1 cellular context compared by ENCODE assay signal in genomic region chr17:57888311-57889216, GRCh38.
TF ChIP-seq lines count a peak whose summit lies in the region.

No MANE protein-coding gene starts in this region.

TF ChIP-seq in GM23338, 12 proteins besides CTCF, POLR2A, EP300 and RAD21 (continued from another document):
- TF ChIP-seq, protein P1, sequence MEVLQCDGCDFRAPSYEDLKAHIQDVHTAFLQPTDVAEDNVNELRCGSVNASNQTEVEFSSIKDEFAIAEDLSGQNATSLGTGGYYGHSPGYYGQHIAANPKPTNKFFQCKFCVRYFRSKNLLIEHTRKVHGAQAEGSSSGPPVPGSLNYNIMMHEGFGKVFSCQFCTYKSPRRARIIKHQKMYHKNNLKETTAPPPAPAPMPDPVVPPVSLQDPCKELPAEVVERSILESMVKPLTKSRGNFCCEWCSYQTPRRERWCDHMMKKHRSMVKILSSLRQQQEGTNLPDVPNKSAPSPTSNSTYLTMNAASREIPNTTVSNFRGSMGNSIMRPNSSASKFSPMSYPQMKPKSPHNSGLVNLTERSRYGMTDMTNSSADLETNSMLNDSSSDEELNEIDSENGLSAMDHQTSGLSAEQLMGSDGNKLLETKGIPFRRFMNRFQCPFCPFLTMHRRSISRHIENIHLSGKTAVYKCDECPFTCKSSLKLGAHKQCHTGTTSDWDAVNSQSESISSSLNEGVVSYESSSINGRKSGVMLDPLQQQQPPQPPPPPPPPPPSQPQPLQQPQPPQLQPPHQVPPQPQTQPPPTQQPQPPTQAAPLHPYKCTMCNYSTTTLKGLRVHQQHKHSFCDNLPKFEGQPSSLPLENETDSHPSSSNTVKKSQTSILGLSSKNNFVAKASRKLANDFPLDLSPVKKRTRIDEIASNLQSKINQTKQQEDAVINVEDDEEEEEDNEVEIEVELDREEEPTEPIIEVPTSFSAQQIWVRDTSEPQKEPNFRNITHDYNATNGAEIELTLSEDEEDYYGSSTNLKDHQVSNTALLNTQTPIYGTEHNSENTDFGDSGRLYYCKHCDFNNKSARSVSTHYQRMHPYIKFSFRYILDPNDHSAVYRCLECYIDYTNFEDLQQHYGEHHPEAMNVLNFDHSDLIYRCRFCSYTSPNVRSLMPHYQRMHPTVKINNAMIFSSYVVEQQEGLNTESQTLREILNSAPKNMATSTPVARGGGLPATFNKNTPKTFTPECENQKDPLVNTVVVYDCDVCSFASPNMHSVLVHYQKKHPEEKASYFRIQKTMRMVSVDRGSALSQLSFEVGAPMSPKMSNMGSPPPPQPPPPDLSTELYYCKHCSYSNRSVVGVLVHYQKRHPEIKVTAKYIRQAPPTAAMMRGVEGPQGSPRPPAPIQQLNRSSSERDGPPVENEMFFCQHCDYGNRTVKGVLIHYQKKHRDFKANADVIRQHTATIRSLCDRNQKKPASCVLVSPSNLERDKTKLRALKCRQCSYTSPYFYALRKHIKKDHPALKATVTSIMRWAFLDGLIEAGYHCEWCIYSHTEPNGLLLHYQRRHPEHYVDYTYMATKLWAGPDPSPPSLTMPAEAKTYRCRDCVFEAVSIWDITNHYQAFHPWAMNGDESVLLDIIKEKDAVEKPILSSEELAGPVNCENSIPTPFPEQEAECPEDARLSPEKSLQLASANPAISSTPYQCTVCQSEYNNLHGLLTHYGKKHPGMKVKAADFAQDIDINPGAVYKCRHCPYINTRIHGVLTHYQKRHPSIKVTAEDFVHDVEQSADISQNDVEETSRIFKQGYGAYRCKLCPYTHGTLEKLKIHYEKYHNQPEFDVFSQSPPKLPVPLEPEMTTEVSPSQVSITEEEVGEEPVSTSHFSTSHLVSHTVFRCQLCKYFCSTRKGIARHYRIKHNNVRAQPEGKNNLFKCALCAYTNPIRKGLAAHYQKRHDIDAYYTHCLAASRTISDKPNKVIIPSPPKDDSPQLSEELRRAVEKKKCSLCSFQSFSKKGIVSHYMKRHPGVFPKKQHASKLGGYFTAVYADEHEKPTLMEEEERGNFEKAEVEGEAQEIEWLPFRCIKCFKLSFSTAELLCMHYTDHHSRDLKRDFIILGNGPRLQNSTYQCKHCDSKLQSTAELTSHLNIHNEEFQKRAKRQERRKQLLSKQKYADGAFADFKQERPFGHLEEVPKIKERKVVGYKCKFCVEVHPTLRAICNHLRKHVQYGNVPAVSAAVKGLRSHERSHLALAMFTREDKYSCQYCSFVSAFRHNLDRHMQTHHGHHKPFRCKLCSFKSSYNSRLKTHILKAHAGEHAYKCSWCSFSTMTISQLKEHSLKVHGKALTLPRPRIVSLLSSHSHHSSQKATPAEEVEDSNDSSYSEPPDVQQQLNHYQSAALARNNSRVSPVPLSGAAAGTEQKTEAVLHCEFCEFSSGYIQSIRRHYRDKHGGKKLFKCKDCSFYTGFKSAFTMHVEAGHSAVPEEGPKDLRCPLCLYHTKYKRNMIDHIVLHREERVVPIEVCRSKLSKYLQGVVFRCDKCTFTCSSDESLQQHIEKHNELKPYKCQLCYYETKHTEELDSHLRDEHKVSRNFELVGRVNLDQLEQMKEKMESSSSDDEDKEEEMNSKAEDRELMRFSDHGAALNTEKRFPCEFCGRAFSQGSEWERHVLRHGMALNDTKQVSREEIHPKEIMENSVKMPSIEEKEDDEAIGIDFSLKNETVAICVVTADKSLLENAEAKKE (CRISPR knock-in tag; IDR thresholded peaks at IDR 0.05): no peak
- TF ChIP-seq EZH2phosphoT487 (IDR thresholded peaks at IDR 0.05; ENCODE audit: unreplicated experiment) (no peak), JUNB (IDR thresholded peaks at IDR 0.05; ENCODE audit: unreplicated experiment) (no peak)
- TF ChIP-seq, protein P2, sequence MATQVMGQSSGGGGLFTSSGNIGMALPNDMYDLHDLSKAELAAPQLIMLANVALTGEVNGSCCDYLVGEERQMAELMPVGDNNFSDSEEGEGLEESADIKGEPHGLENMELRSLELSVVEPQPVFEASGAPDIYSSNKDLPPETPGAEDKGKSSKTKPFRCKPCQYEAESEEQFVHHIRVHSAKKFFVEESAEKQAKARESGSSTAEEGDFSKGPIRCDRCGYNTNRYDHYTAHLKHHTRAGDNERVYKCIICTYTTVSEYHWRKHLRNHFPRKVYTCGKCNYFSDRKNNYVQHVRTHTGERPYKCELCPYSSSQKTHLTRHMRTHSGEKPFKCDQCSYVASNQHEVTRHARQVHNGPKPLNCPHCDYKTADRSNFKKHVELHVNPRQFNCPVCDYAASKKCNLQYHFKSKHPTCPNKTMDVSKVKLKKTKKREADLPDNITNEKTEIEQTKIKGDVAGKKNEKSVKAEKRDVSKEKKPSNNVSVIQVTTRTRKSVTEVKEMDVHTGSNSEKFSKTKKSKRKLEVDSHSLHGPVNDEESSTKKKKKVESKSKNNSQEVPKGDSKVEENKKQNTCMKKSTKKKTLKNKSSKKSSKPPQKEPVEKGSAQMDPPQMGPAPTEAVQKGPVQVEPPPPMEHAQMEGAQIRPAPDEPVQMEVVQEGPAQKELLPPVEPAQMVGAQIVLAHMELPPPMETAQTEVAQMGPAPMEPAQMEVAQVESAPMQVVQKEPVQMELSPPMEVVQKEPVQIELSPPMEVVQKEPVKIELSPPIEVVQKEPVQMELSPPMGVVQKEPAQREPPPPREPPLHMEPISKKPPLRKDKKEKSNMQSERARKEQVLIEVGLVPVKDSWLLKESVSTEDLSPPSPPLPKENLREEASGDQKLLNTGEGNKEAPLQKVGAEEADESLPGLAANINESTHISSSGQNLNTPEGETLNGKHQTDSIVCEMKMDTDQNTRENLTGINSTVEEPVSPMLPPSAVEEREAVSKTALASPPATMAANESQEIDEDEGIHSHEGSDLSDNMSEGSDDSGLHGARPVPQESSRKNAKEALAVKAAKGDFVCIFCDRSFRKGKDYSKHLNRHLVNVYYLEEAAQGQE (IDR thresholded peaks at IDR 0.05; ENCODE audit: unreplicated experiment): no peak
